In the genomic region with DNA sequence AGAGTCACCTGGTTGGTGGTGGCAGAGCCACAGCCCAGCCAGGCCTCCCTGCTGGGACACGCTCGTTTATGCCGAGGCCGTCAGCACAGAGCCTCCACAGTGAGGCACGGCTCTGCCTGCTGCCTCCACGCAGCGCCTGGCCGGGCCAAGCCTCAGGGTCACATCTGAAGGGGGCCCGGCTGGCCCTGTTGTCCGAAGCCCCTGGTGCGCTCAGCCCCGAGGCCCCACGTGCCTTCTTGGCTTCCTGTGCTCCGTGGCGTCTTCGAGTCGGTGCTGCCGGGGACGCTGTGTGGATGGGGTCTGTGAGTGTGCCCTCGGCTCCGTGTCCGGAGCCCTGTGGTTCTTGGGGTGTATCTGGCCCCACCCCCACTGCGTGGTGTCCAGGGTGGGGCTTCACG, we compare ENCODE assay signal across 11 cellular contexts. TPM values are rescaled to one million over a fixed set of nuclear protein-coding genes. Genes with fewer than 3 reads are reported as not detected.
DNase-seq lines count a peak whose midpoint lies in the region; ATAC-seq and TF ChIP-seq lines count a peak whose summit lies in the region.
"Had no signal": no experiment of that assay in that cellular context is flagged by ENCODE, and none has a peak within 500 bp of the region (broad histone marks: within the 10 kb centered on the region; RNA-seq: fewer than 3 reads in every experiment).

No MANE protein-coding gene starts in this region.

- no peaks in the 10 kb centered on the region for H4K20me1 ChIP-seq in fibroblast of lung (ENCODE audit: control insufficient read depth, extremely low read depth, insufficient read depth, low read length)

- no TSS peak for BruUV-seq in Panc1 (replicated peaks; lab: Mats Ljungman, UMichigan)

- H3K4me1 ChIP-seq in Panc1 (ENCODE audit: control insufficient read depth, insufficient read depth, low read length): peaks cover 43% of the 10 kb centered on the region
- peaks cover 36% of the 10 kb centered on the region for H3K4me1 ChIP-seq in fibroblast of lung (ENCODE audit: control insufficient read depth, extremely low read depth, insufficient read depth, low read length)
- peaks cover 27% of the 10 kb centered on the region for H3K4me1 ChIP-seq in psoas muscle

- H3K4me3 ChIP-seq in Panc1 (ENCODE audit: low read depth in 2 of 2, low read length in 2 of 2): no peak overlapping the region
- H3K4me3 ChIP-seq in fibroblast of lung (replicated peaks in 1 of 4; ENCODE audit: control extremely low read depth in 1 of 4, insufficient read depth in 1 of 4, low read depth in 3 of 4, low read length in 4 of 4): no peak overlapping the region
- no peak overlapping the region for H3K4me3 ChIP-seq in psoas muscle

- 0 out of 2 replicates have a peak overlapping the region, but pooled peaks have one; percentile 15 for H3K27ac ChIP-seq in 22Rv1
- H3K27ac ChIP-seq in Panc1 (ENCODE audit: low read length): peak overlapping the region; percentile 39; the same call in 1 of the 2 replicates
- peak overlapping the region; percentile 98 for H3K27ac ChIP-seq in fibroblast of lung (ENCODE audit: insufficient read depth, low read length)
- peak overlapping the region; percentile 79 for H3K27ac ChIP-seq in psoas muscle

- no peak for ATAC-seq in Panc1
- ATAC-seq in psoas muscle: no peak

- peaks cover 2% of the 10 kb centered on the region for H3K79me2 ChIP-seq in fibroblast of lung (ENCODE audit: control insufficient read depth, insufficient read depth, low read length)

- no peaks in the 10 kb centered on the region for H3K9me3 ChIP-seq in Panc1 (ENCODE audit: control insufficient read depth, insufficient read depth, low read depth, low read length)
- H3K9me3 ChIP-seq in fibroblast of lung (ENCODE audit: control insufficient read depth, insufficient read depth, low read depth, low read length): no peaks in the 10 kb centered on the region
- H3K9me3 ChIP-seq in psoas muscle: no peaks in the 10 kb centered on the region

- no peak for TF ChIP-seq CTCF in 22Rv1 (IDR thresholded peaks at IDR 0.05)
- no peak for TF ChIP-seq CTCF in Panc1 (IDR thresholded peaks at IDR 0.05)
- TF ChIP-seq CTCF in fibroblast of lung (conservative IDR thresholded peaks at IDR 0.05 in 1 of 2, IDR thresholded peaks at IDR 0.05 in 1 of 2; ENCODE audit: low read depth in 1 of 2, low read length in 2 of 2): no peak
- no peak for TF ChIP-seq CTCF in psoas muscle (IDR thresholded peaks at IDR 0.05)

- no peaks in the 10 kb centered on the region for H3K36me3 ChIP-seq in Panc1 (ENCODE audit: control insufficient read depth, insufficient read depth, low read length)
- peaks cover 28% of the 10 kb centered on the region for H3K36me3 ChIP-seq in fibroblast of lung (ENCODE audit: control insufficient read depth, insufficient read depth, low read length)
- H3K36me3 ChIP-seq in psoas muscle (ENCODE audit: insufficient read depth in 1 of 2, low read depth in 1 of 2): no peaks in the 10 kb centered on the region

- no peak for DNase-seq in Panc1 (ENCODE audit: low read depth, low spot score)
- no peak for DNase-seq in fibroblast of lung (ENCODE audit: low read depth in 2 of 2)
- no peak for DNase-seq in psoas muscle
- DNase-seq in GM19238 (ENCODE audit: insufficient read length, low spot score): no peak
- no peak for DNase-seq in NCI-H2081 (lab: John Stamatoyannopoulos, UW)
- no peak for DNase-seq in A172 (ENCODE audit: low spot score)
- DNase-seq in D341Med (ENCODE audit: low spot score): no peak
- DNase-seq: effector CD8-positive, alpha-beta T cell; stimulated activated naive B cell treated with anti-CD40 and anti-IgM and Interleukin-4, amounts not matched to agents 10 μg/mL and 1 μg/mL and 100 μg/mL, for 72 hours had no signal

- peak overlapping the region; percentile 69 for H3K9ac ChIP-seq in fibroblast of lung (ENCODE audit: insufficient read depth, low read length)

- in situ Hi-C loops in Panc1 (cut with HindIII; ENCODE audit: low pct_unique_long_range_greater_than_20kb, low sequenced_read_pairs): no loop called here

- intact Hi-C loops in Panc1 (cut with micrococcal nuclease; ENCODE audit: unreplicated experiment) (no loop called here), psoas muscle (cut with DNase I) (no loop called here)

- WGBS in psoas muscle, 3 donors: 78 to 87% (median 86%) methylated on average over 24 of the region's 24 CpGs

- H3K4me2 ChIP-seq in fibroblast of lung (ENCODE audit: extremely low read depth, insufficient read depth, low read length): no peak overlapping the region

- no peaks in the 10 kb centered on the region for H3K27me3 ChIP-seq in Panc1 (ENCODE audit: control insufficient read depth, insufficient read depth, low read length)
- no peaks in the 10 kb centered on the region for H3K27me3 ChIP-seq in fibroblast of lung (ENCODE audit: control insufficient read depth, insufficient read depth, low read length)
- no peaks in the 10 kb centered on the region for H3K27me3 ChIP-seq in psoas muscle (ENCODE audit: insufficient read depth in 3 of 3, low read length in 2 of 3)

- no peak overlapping the region for H2AFZ ChIP-seq in fibroblast of lung (ENCODE audit: low read length)

- CTCF ChIA-PET in Panc1 (lab: Charles Lee): interaction anchor here (0.7 kb wide), 1 partner anchor 22 kb away, joined by 3 read pairs; no protein-coding TSS in a partner anchor

- POLR2A ChIA-PET in Panc1 (lab: Charles Lee): no interaction called here

RNA-seq across cellular contexts. Expression of gene TNFRSF6B, which starts 10.4 kb away (rescaled TPM):
- total RNA-seq in Panc1 (2021; ENCODE audit: unreplicated experiment) (not detected), fibroblast of lung (6.7 and 35.2 TPM in 2 replicates), psoas muscle (1 to 10 TPM in 3 of 4 donors, not detected in 1; 1.3 to 2.2 (median 1.6) TPM)
- 1.4 TPM for polyA plus RNA-seq in Panc1 (2012; ENCODE audit: insufficient read length)
- polyA plus RNA-seq in fibroblast of lung (3.8 and 5.7 TPM in 2 replicates), psoas muscle (10 to 100 TPM in 1 of 3 donors, 1 to 10 TPM in 1, under 1 TPM in 1; 0.56 to 16.1 (median 6.1) TPM)
- 4.9 and 14.5 TPM in 2 replicates for polyA plus RNA-seq in fibroblast of lung (2012)
- polyA minus RNA-seq in fibroblast of lung (ENCODE audit: low replicate concordance): 1.9 and 2.9 TPM in 2 replicates
- total RNA-seq in A172 (2014; rRNA removed; shearing (Covaris generic)): 2.4 and 3.4 TPM in 2 replicates
- total RNA-seq: natural killer cell treated with Interleukin-12 subunit alpha and Interleukin-12 subunit beta and Interleukin-15 and Interleukin-18, amount 100 ng/mL, for 72 hours had no signal

RNA-seq across cellular contexts. Expression of gene ARFRP1, which starts 21.7 kb away (rescaled TPM):
- total RNA-seq in Panc1 (2021; ENCODE audit: unreplicated experiment) (57.9 TPM), fibroblast of lung (24.7 and 35.0 TPM in 2 replicates), psoas muscle (10 to 100 TPM; 22.9 to 38.9 (median 32.6) TPM)
- 68.1 TPM for polyA plus RNA-seq in Panc1 (2012; ENCODE audit: insufficient read length)
- polyA plus RNA-seq in fibroblast of lung (32.2 and 34.6 TPM in 2 replicates), psoas muscle (10 to 100 TPM; 31.7 to 74.0 (median 32.4) TPM)
- 36.3 and 40.1 TPM in 2 replicates for polyA plus RNA-seq in fibroblast of lung (2012)
- polyA minus RNA-seq in fibroblast of lung (ENCODE audit: low replicate concordance): 10.0 and 12.5 TPM in 2 replicates
- 61.1 and 65.7 TPM in 2 replicates for total RNA-seq in A172 (2014; rRNA removed; shearing (Covaris generic))

RNA-seq across cellular contexts. Expression of gene ZGPAT, which starts 21.7 kb away (rescaled TPM):
- total RNA-seq in Panc1 (2021; ENCODE audit: unreplicated experiment) (35.8 TPM), fibroblast of lung (10.7 and 11.0 TPM in 2 replicates), psoas muscle (10 to 100 TPM; 10.7 to 18.2 (median 14.9) TPM)
- polyA plus RNA-seq in Panc1 (2012; ENCODE audit: insufficient read length): 41.9 TPM
- polyA plus RNA-seq in fibroblast of lung (7.6 and 8.7 TPM in 2 replicates), psoas muscle (10 to 100 TPM; 28.4 to 54.8 (median 43.6) TPM)
- 13.8 and 19.0 TPM in 2 replicates for polyA plus RNA-seq in fibroblast of lung (2012)
- polyA minus RNA-seq in fibroblast of lung (ENCODE audit: low replicate concordance): 13.9 and 14.4 TPM in 2 replicates
- 29.8 and 33.2 TPM in 2 replicates for total RNA-seq in A172 (2014; rRNA removed; shearing (Covaris generic))

RNA-seq across cellular contexts. Expression of gene RTEL1, which starts 28.0 kb away (rescaled TPM):
- 26.1 TPM for total RNA-seq in Panc1 (2021; ENCODE audit: unreplicated experiment)
- 13.1 TPM for polyA plus RNA-seq in Panc1 (2012; ENCODE audit: insufficient read length)
- 8.5 and 12.4 TPM in 2 replicates for total RNA-seq in fibroblast of lung
- polyA plus RNA-seq in fibroblast of lung: 4.7 and 11.5 TPM in 2 replicates
- 7.0 and 13.8 TPM in 2 replicates for polyA plus RNA-seq in fibroblast of lung (2012)
- 20.4 and 77.8 TPM in 2 replicates for polyA minus RNA-seq in fibroblast of lung (ENCODE audit: low replicate concordance)
- total RNA-seq in psoas muscle: 10 to 100 TPM in 2 of 4 donors, 1 to 10 TPM in 2; 9.2 to 17.5 (median 10.9) TPM
- polyA plus RNA-seq in psoas muscle: 1 to 10 TPM; 5.2 to 7.3 (median 7.1) TPM
- total RNA-seq in A172 (2014; rRNA removed; shearing (Covaris generic)): 17.8 and 22.2 TPM in 2 replicates

RNA-seq across cellular contexts. Expression of gene STMN3, which starts 32.9 kb away (rescaled TPM):
- total RNA-seq in Panc1 (2021; ENCODE audit: unreplicated experiment) (42.7 TPM), fibroblast of lung (16.4 and 34.3 TPM in 2 replicates), psoas muscle (1 to 10 TPM; 2.4 to 3.1 (median 2.7) TPM)
- 61.1 TPM for polyA plus RNA-seq in Panc1 (2012; ENCODE audit: insufficient read length)
- polyA plus RNA-seq in fibroblast of lung (3.7 and 27.4 TPM in 2 replicates), psoas muscle (1 to 10 TPM; 1.0 to 2.7 (median 1.2) TPM)
- polyA plus RNA-seq in fibroblast of lung (2012): 6.8 and 60.2 TPM in 2 replicates
- 10.4 and 96.0 TPM in 2 replicates for polyA minus RNA-seq in fibroblast of lung (ENCODE audit: low replicate concordance)
- total RNA-seq in A172 (2014; rRNA removed; shearing (Covaris generic)): 2.2 and 2.6 TPM in 2 replicates

Comparison
In these comparisons a context has a peak if more than half of its experiments do, and no peak if none do; other contexts are left out.
1. H3K27ac ChIP-seq: peak in every context shown above with its lines; median percentile 98 in fibroblast of lung; 79 in psoas muscle; 39 in Panc1; 15 in 22Rv1.